8 cellular contexts compared by ENCODE assay signal in genomic region chr1:180213401-180214177, GRCh38.
DNase-seq lines count a peak whose midpoint lies in the region; ATAC-seq and TF ChIP-seq lines count a peak whose summit lies in the region.

No MANE protein-coding gene starts in this region.

- peak; percentile 38; the same call in 1 of the 2 replicates for TF ChIP-seq CTCF in OCI-LY1 (IDR thresholded peaks at IDR 0.05; ENCODE audit: low read length)

- H3K4me1 ChIP-seq in OCI-LY1 (ENCODE audit: insufficient read depth, low read length, severe bottlenecking) = peaks cover 9% of the 10 kb centered on the region
- peaks cover 4% of the 10 kb centered on the region for H3K4me1 ChIP-seq in effector memory CD4-positive, alpha-beta T cell (ENCODE audit: control insufficient read depth, insufficient read depth, low read length, poor library complexity, severe bottlenecking)

- peak overlapping the region; percentile 47 for H3K4me3 ChIP-seq in OCI-LY1 (ENCODE audit: low read depth, low read length, poor library complexity, severe bottlenecking)
- H3K4me3 ChIP-seq in effector memory CD4-positive, alpha-beta T cell (ENCODE audit: insufficient read depth, low read depth, low read length, poor library complexity, severe bottlenecking) = no peak overlapping the region

- no peaks in the 10 kb centered on the region for H3K27me3 ChIP-seq in OCI-LY1 (ENCODE audit: insufficient read depth, low read length)
- H3K27me3 ChIP-seq in effector memory CD4-positive, alpha-beta T cell (replicated peaks; ENCODE audit: control insufficient read depth, insufficient read depth, low read length, poor library complexity, severe bottlenecking) = no peaks in the 10 kb centered on the region

- no peaks in the 10 kb centered on the region for H3F3A ChIP-seq in OCI-LY1 (ENCODE audit: insufficient read depth, low read length)

- DNase-seq in effector memory CD4-positive, alpha-beta T cell = peak; percentile 15 to 30 (median 15)
- DNase-seq in stimulated activated CD4-positive, alpha-beta T cell treated with anti-CD3 and anti-CD28 coated beads, Interleukin-4, amount 100 ng/mL, for 1 hour = peak; percentile 32
- DNase-seq in NCI-H2196 treated with DMSO at 0.1 percent for 48 hours (lab: John Stamatoyannopoulos, UW; ENCODE audit: unreplicated experiment) = no peak
- DNase-seq in kidney glomerular epithelial cell (lab: John Stamatoyannopoulos, UW) = no peak
- no peak for DNase-seq in NCI-H345 treated with DMSO at 0.1 percent for 48 hours (lab: John Stamatoyannopoulos, UW; ENCODE audit: unreplicated experiment)

- no peaks in the 10 kb centered on the region for H4K20me1 ChIP-seq in OCI-LY1 (ENCODE audit: insufficient read depth, low read length)

- H3K4me2 ChIP-seq in OCI-LY1 (ENCODE audit: low read length) = peak overlapping the region; percentile 70

- no peak overlapping the region for H3K9ac ChIP-seq in OCI-LY1 (ENCODE audit: low read length)

- H2AFZ ChIP-seq in OCI-LY1 (ENCODE audit: low read length) = peak overlapping the region; percentile 14

- no peaks in the 10 kb centered on the region for H3K79me2 ChIP-seq in OCI-LY1 (ENCODE audit: insufficient read depth, low read length)

- no peaks in the 10 kb centered on the region for H3K36me3 ChIP-seq in OCI-LY1 (ENCODE audit: insufficient read depth, low read length)
- H3K36me3 ChIP-seq in effector memory CD4-positive, alpha-beta T cell (ENCODE audit: control insufficient read depth, insufficient read depth, low read length) = no peaks in the 10 kb centered on the region

- no peaks in the 10 kb centered on the region for H3K9me3 ChIP-seq in OCI-LY1 (ENCODE audit: low read length)
- no peaks in the 10 kb centered on the region for H3K9me3 ChIP-seq in effector memory CD4-positive, alpha-beta T cell (ENCODE audit: control insufficient read depth, low read length)

- ATAC-seq in GM18873 (IDR thresholded peaks at IDR 0.05; ENCODE audit: low FRiP score, unreplicated experiment) (peak; percentile 58), GM18858 (IDR thresholded peaks at IDR 0.05; ENCODE audit: unreplicated experiment) (no peak)

- no peak overlapping the region for H3K27ac ChIP-seq in OCI-LY1 (ENCODE audit: low read depth, low read length, poor library complexity, severe bottlenecking)
- no peak overlapping the region for H3K27ac ChIP-seq in effector memory CD4-positive, alpha-beta T cell (ENCODE audit: insufficient read depth, low read length, poor library complexity, severe bottlenecking)

- no peaks in the 10 kb centered on the region for H3K9me2 ChIP-seq in OCI-LY1 (ENCODE audit: low read depth, low read length)

Comparison
In these comparisons a context has a peak if more than half of its experiments do, and no peak if none do; other contexts are left out.
1. DNase-seq: peak in effector memory CD4-positive, alpha-beta T cell (3 of 3) and stimulated activated CD4-positive, alpha-beta T cell treated with anti-CD3 and anti-CD28 coated beads, Interleukin-4, amount 100 ng/mL, for 1 hour (single experiment); none in NCI-H2196 treated with DMSO at 0.1 percent for 48 hours (single experiment), kidney glomerular epithelial cell (single experiment) and NCI-H345 treated with DMSO at 0.1 percent for 48 hours (single experiment).